ENCODE assay signal across 28 cellular contexts in genomic region chr16:84471316-84471715, GRCh38. TPM values are rescaled to one million over a fixed set of nuclear protein-coding genes. Genes with fewer than 3 reads are reported as not detected.
DNase-seq lines count a peak whose midpoint lies in the region; ATAC-seq and TF ChIP-seq lines count a peak whose summit lies in the region.
"Had no signal": no experiment of that assay in that cellular context is flagged by ENCODE, and none has a peak within 500 bp of the region (broad histone marks: within the 10 kb centered on the region; RNA-seq: fewer than 3 reads in every experiment).

No MANE protein-coding gene starts in this region.

- no peak for TF ChIP-seq EP300 in stomach (IDR thresholded peaks at IDR 0.05)

- CTCF ChIA-PET in activated CD8-positive, alpha-beta T cell treated with anti-CD3 and anti-CD28 coated beads, Interleukin-2, amount 10 ng/mL, durations not matched to agents 7 days and 5 days (lab: Charles Lee) = no interaction called here
- CTCF ChIA-PET in activated CD8-positive, alpha-beta T cell treated with anti-CD3 and anti-CD28 coated beads for 36 hours (lab: Charles Lee) = no interaction called here

- intact Hi-C loops in activated CD8-positive, alpha-beta T cell treated with anti-CD3 and anti-CD28 coated beads for 36 hours (cut with micrococcal nuclease) = no loop called here
- intact Hi-C loops in Right ventricle myocardium superior (cut with DNase I) = no loop called here
- intact Hi-C loops in heart right ventricle (cut with DNase I) = no loop called here
- intact Hi-C loops in stomach (cut with DNase I; ENCODE audit: low total_unique reads) = no loop called here

- no peak for ATAC-seq in activated CD8-positive, alpha-beta T cell treated with anti-CD3 and anti-CD28 coated beads, Interleukin-2, amount 10 ng/mL, durations not matched to agents 7 days and 5 days
- ATAC-seq in activated CD8-positive, alpha-beta T cell treated with anti-CD3 and anti-CD28 coated beads for 36 hours = no peak
- ATAC-seq in Right ventricle myocardium superior (ENCODE audit: poor library complexity) (no peak), heart right ventricle (no peak), GM21529 (IDR thresholded peaks at IDR 0.05; ENCODE audit: unreplicated experiment) (no peak)
- ATAC-seq: HepG2 had no signal

- H3K4me3 Mint-ChIP-seq in activated CD8-positive, alpha-beta T cell treated with anti-CD3 and anti-CD28 coated beads, Interleukin-2, amount 10 ng/mL, durations not matched to agents 7 days and 5 days = no peak overlapping the region
- H3K4me3 Mint-ChIP-seq in activated CD8-positive, alpha-beta T cell treated with anti-CD3 and anti-CD28 coated beads for 36 hours = no peak overlapping the region
- H3K4me3 Mint-ChIP-seq: CD14-positive monocyte; CD8-positive, alpha-beta memory T cell had no signal

- H3K36me3 Mint-ChIP-seq in activated CD8-positive, alpha-beta T cell treated with anti-CD3 and anti-CD28 coated beads, Interleukin-2, amount 10 ng/mL, durations not matched to agents 7 days and 5 days (ENCODE audit: low read depth) = peaks cover 88% of the 10 kb centered on the region
- peaks cover 27% of the 10 kb centered on the region for H3K36me3 Mint-ChIP-seq in activated CD8-positive, alpha-beta T cell treated with anti-CD3 and anti-CD28 coated beads for 36 hours (ENCODE audit: low read depth)

- no peaks in the 10 kb centered on the region for H3K27me3 Mint-ChIP-seq in activated CD8-positive, alpha-beta T cell treated with anti-CD3 and anti-CD28 coated beads, Interleukin-2, amount 10 ng/mL, durations not matched to agents 7 days and 5 days (ENCODE audit: low read depth)
- H3K27me3 Mint-ChIP-seq in activated CD8-positive, alpha-beta T cell treated with anti-CD3 and anti-CD28 coated beads for 36 hours = no peaks in the 10 kb centered on the region
- H3K27me3 Mint-ChIP-seq: CD8-positive, alpha-beta memory T cell had no signal

- H3K4me3 ChIP-seq in heart right ventricle = no peak overlapping the region
- H3K4me3 ChIP-seq in stomach = no peak overlapping the region

- TF ChIP-seq POLR2A in stomach (IDR thresholded peaks at IDR 0.05) = no peak

- H3K36me3 ChIP-seq in heart right ventricle (peaks cover 0 to 21% (median 0%) of the 10 kb centered on the region in 9 donors), stomach (peaks cover 0 to 26% (median 15%) of the 10 kb centered on the region in 4 donors)
- H3K36me3 ChIP-seq: BE2C had no signal

- H3K9me3 Mint-ChIP-seq in activated CD8-positive, alpha-beta T cell treated with anti-CD3 and anti-CD28 coated beads, Interleukin-2, amount 10 ng/mL, durations not matched to agents 7 days and 5 days (ENCODE audit: insufficient read depth) = peaks cover 44% of the 10 kb centered on the region
- peaks cover 24% of the 10 kb centered on the region for H3K9me3 Mint-ChIP-seq in activated CD8-positive, alpha-beta T cell treated with anti-CD3 and anti-CD28 coated beads for 36 hours

- DNase-seq in activated CD8-positive, alpha-beta T cell treated with anti-CD3 and anti-CD28 coated beads, Interleukin-2, amount 10 ng/mL, durations not matched to agents 7 days and 5 days = peak; percentile 13
- no peak for DNase-seq in activated CD8-positive, alpha-beta T cell treated with anti-CD3 and anti-CD28 coated beads for 36 hours
- DNase-seq in Right ventricle myocardium superior (peak; percentile 24), heart right ventricle (no peak), islet precursor cell (peak; percentile 35), stomach (peak; percentile 22), COR-L47 (lab: John Stamatoyannopoulos, UW) (no peak)
- DNase-seq: ACHN; BE2C; Calu3; CD8-positive, alpha-beta memory T cell; DMS153; H7; Karpas-422; NCI-H1092; NCI-H1436; NCI-H187; NCI-H2081 treated with DMSO at 0.1 percent for 48 hours; NCI-H2171; NCI-H226; NCI-H510A; NCI-H69; RPMI8226; SHP77 had no signal

- POLR2A ChIA-PET in activated CD8-positive, alpha-beta T cell treated with anti-CD3 and anti-CD28 coated beads, Interleukin-2, amount 10 ng/mL, durations not matched to agents 7 days and 5 days (lab: Charles Lee) = no interaction called here
- POLR2A ChIA-PET in activated CD8-positive, alpha-beta T cell treated with anti-CD3 and anti-CD28 coated beads for 36 hours (lab: Charles Lee) = no interaction called here

- no peak overlapping the region for H3K27ac Mint-ChIP-seq in activated CD8-positive, alpha-beta T cell treated with anti-CD3 and anti-CD28 coated beads, Interleukin-2, amount 10 ng/mL, durations not matched to agents 7 days and 5 days
- H3K27ac Mint-ChIP-seq in activated CD8-positive, alpha-beta T cell treated with anti-CD3 and anti-CD28 coated beads for 36 hours = no peak overlapping the region
- H3K27ac Mint-ChIP-seq: CD14-positive monocyte; CD8-positive, alpha-beta memory T cell had no signal

- peaks cover 3% of the 10 kb centered on the region for H3K4me1 Mint-ChIP-seq in activated CD8-positive, alpha-beta T cell treated with anti-CD3 and anti-CD28 coated beads, Interleukin-2, amount 10 ng/mL, durations not matched to agents 7 days and 5 days (ENCODE audit: low read depth)
- H3K4me1 Mint-ChIP-seq in activated CD8-positive, alpha-beta T cell treated with anti-CD3 and anti-CD28 coated beads for 36 hours (ENCODE audit: low read depth) = no peaks in the 10 kb centered on the region
- H3K4me1 Mint-ChIP-seq: CD14-positive monocyte had no signal

- H3K27me3 ChIP-seq in heart right ventricle (no peaks in the 10 kb centered on the region), stomach (no peaks in the 10 kb centered on the region)
- H3K27me3 ChIP-seq: BE2C had no signal

- no peak for TF ChIP-seq CTCF in activated CD8-positive, alpha-beta T cell treated with anti-CD3 and anti-CD28 coated beads for 36 hours (IDR thresholded peaks at IDR 0.05)
- TF ChIP-seq CTCF in heart right ventricle (IDR thresholded peaks at IDR 0.05) (no peak), stomach (IDR thresholded peaks at IDR 0.05) (no peak)

- H3K9me3 ChIP-seq in heart right ventricle (peaks cover 0 to 26% (median 5%) of the 10 kb centered on the region in 11 donors), stomach (peaks cover 0 to 17% (median 9%) of the 10 kb centered on the region in 4 donors)

- no peak overlapping the region for H3K27ac ChIP-seq in heart right ventricle
- no peak overlapping the region for H3K27ac ChIP-seq in stomach
- H3K27ac ChIP-seq: 22Rv1 had no signal

- WGBS in heart right ventricle, 2 donors = 98% methylated on average over 7 of the region's 7 CpGs
- 96 to 98% (median 97%) methylated on average over 7 of the region's 7 CpGs for WGBS in stomach, 5 donors

- H3K4me1 ChIP-seq in heart right ventricle = no peaks in the 10 kb centered on the region
- H3K4me1 ChIP-seq in stomach = no peaks in the 10 kb centered on the region
- H3K4me1 ChIP-seq: BE2C had no signal

RNA-seq across cellular contexts. Expression of gene MEAK7, which starts 33.1 kb away (rescaled TPM):
- 10 to 100 TPM; 62.3 to 72.4 TPM for total RNA-seq in activated CD8-positive, alpha-beta T cell treated with anti-CD3 and anti-CD28 coated beads, Interleukin-2, amount 10 ng/mL, durations not matched to agents 7 days and 5 days
- 10 to 100 TPM; 21.1 to 22.4 TPM for total RNA-seq in activated CD8-positive, alpha-beta T cell treated with anti-CD3 and anti-CD28 coated beads for 36 hours
- total RNA-seq in Right ventricle myocardium superior = 5.0 TPM
- total RNA-seq in heart right ventricle = 1 to 10 TPM; 3.3 to 7.6 (median 5.7) TPM
- 1 to 10 TPM; 3.2 to 3.4 TPM for polyA plus RNA-seq in heart right ventricle
- 10 to 100 TPM in 2 of 5 donors, 1 to 10 TPM in 3; 5.8 to 21.1 (median 9.4) TPM for total RNA-seq in stomach
- polyA plus RNA-seq in stomach = 1 to 10 TPM; 3.9 to 7.0 (median 6.8) TPM

Comparison
In these comparisons a context has a peak if more than half of its experiments do, and no peak if none do; other contexts are left out.
1. DNase-seq: peak in activated CD8-positive, alpha-beta T cell treated with anti-CD3 and anti-CD28 coated beads, Interleukin-2, amount 10 ng/mL, durations not matched to agents 7 days and 5 days (single experiment), Right ventricle myocardium superior (single experiment), islet precursor cell (single experiment) and stomach (single experiment); none in activated CD8-positive, alpha-beta T cell treated with anti-CD3 and anti-CD28 coated beads for 36 hours (single experiment), heart right ventricle (0 of 2) and COR-L47 (single experiment).